1 cellular context compared by ENCODE assay signal in the genomic region with DNA sequence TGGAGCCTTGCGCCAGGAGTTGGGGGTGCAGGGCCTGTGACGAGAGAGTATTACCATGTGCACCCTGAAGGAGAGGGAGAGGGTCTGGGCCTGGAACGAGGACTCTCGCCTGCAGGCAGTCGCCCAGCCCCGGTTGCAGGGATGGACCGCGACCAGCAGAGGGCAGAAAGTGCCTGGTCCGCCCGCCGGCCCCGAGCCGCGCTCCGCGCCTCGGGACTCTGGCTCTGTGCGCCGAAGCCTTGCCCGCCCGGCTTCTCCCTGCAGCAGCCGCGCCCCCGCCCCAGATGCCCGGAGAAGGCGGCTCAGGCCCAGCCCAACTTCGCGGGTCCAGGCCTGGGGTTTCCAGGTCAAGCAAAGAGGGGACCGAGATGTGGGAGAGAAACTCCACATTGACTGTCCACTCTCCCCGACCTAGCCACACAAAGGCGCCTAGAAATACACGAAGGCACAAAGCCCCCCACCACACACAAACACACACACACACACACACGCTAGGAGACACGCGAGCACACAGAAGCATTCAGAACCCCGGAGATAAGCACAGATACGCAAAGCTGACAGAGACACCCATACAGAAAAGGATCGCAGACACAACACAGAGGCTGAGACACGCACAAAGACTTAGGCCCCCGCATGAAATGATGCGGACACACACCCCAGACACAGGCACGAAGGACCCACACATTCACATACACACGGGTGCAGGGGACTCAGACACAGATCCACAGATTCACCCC.
A peak's percentile ranks its signal among the peaks of the same experiment; 100 is the strongest.
TF ChIP-seq lines count a peak whose summit lies in the region.

No MANE protein-coding gene starts in this region.

TF ChIP-seq in H1, 55 proteins besides CTCF, POLR2A, EP300 and RAD21:
- TF ChIP-seq PHF8 (conservative IDR thresholded peaks at IDR 0.05; ENCODE audit: low read depth, low read length) (no peak), RBBP5 (IDR thresholded peaks at IDR 0.05; ENCODE audit: borderline replicate concordance, low read depth, low read length) (peak; percentile 28; the same call in 1 of the 2 replicates), ASH2L (IDR thresholded peaks at IDR 0.05; ENCODE audit: low read length) (peak; percentile 12), EZH2 (IDR thresholded peaks at IDR 0.05; ENCODE audit: low read depth, low read length, severe bottlenecking) (peak; percentile 84), BACH1 (IDR thresholded peaks at IDR 0.05; ENCODE audit: low read length) (no peak), NANOG (IDR thresholded peaks at IDR 0.05; ENCODE audit: insufficient read depth, low read depth, low read length, poor library complexity, severe bottlenecking) (no peak), CREB1 (IDR thresholded peaks at IDR 0.05) (peak; percentile 13; the same call in 1 of the 2 replicates), KDM5A (IDR thresholded peaks at IDR 0.05; ENCODE audit: low read length) (no peak), E2F6 (IDR thresholded peaks at IDR 0.05) (peak; percentile 83), GABPA (IDR thresholded peaks at IDR 0.05; ENCODE audit: borderline replicate concordance, insufficient read depth, low read length) (peak; percentile 71; the same call in 1 of the 2 replicates), TBP (IDR thresholded peaks at IDR 0.05; ENCODE audit: low read depth, low read length) (peak; percentile 80), SUZ12 (IDR thresholded peaks at IDR 0.05; ENCODE audit: low read length) (peak; percentile 91; the same call in 1 of the 2 replicates), JUN (IDR thresholded peaks at IDR 0.05; ENCODE audit: low read depth, low read length) (no peak), EGR1 (IDR thresholded peaks at IDR 0.05; ENCODE audit: borderline replicate concordance, low read depth, low read length) (peak; percentile 37; the same call in 1 of the 2 replicates), ZNF274 (IDR thresholded peaks at IDR 0.05; ENCODE audit: borderline replicate concordance, extremely low read depth, low read length) (no peak), SP4 (IDR thresholded peaks at IDR 0.05; ENCODE audit: low read length) (no peak), MAX (IDR thresholded peaks at IDR 0.05) (peak; percentile 80), YY1 (IDR thresholded peaks at IDR 0.05; ENCODE audit: low read depth, low read length) (peak; percentile 71), TCF12 (IDR thresholded peaks at IDR 0.05; ENCODE audit: low read depth, low read length) (no peak), RNF2 (IDR thresholded peaks at IDR 0.05; ENCODE audit: borderline replicate concordance, low read depth, low read length, missing control alignments, poor library complexity, severe bottlenecking) (peak; percentile 56)
- TF ChIP-seq, protein P1, sequence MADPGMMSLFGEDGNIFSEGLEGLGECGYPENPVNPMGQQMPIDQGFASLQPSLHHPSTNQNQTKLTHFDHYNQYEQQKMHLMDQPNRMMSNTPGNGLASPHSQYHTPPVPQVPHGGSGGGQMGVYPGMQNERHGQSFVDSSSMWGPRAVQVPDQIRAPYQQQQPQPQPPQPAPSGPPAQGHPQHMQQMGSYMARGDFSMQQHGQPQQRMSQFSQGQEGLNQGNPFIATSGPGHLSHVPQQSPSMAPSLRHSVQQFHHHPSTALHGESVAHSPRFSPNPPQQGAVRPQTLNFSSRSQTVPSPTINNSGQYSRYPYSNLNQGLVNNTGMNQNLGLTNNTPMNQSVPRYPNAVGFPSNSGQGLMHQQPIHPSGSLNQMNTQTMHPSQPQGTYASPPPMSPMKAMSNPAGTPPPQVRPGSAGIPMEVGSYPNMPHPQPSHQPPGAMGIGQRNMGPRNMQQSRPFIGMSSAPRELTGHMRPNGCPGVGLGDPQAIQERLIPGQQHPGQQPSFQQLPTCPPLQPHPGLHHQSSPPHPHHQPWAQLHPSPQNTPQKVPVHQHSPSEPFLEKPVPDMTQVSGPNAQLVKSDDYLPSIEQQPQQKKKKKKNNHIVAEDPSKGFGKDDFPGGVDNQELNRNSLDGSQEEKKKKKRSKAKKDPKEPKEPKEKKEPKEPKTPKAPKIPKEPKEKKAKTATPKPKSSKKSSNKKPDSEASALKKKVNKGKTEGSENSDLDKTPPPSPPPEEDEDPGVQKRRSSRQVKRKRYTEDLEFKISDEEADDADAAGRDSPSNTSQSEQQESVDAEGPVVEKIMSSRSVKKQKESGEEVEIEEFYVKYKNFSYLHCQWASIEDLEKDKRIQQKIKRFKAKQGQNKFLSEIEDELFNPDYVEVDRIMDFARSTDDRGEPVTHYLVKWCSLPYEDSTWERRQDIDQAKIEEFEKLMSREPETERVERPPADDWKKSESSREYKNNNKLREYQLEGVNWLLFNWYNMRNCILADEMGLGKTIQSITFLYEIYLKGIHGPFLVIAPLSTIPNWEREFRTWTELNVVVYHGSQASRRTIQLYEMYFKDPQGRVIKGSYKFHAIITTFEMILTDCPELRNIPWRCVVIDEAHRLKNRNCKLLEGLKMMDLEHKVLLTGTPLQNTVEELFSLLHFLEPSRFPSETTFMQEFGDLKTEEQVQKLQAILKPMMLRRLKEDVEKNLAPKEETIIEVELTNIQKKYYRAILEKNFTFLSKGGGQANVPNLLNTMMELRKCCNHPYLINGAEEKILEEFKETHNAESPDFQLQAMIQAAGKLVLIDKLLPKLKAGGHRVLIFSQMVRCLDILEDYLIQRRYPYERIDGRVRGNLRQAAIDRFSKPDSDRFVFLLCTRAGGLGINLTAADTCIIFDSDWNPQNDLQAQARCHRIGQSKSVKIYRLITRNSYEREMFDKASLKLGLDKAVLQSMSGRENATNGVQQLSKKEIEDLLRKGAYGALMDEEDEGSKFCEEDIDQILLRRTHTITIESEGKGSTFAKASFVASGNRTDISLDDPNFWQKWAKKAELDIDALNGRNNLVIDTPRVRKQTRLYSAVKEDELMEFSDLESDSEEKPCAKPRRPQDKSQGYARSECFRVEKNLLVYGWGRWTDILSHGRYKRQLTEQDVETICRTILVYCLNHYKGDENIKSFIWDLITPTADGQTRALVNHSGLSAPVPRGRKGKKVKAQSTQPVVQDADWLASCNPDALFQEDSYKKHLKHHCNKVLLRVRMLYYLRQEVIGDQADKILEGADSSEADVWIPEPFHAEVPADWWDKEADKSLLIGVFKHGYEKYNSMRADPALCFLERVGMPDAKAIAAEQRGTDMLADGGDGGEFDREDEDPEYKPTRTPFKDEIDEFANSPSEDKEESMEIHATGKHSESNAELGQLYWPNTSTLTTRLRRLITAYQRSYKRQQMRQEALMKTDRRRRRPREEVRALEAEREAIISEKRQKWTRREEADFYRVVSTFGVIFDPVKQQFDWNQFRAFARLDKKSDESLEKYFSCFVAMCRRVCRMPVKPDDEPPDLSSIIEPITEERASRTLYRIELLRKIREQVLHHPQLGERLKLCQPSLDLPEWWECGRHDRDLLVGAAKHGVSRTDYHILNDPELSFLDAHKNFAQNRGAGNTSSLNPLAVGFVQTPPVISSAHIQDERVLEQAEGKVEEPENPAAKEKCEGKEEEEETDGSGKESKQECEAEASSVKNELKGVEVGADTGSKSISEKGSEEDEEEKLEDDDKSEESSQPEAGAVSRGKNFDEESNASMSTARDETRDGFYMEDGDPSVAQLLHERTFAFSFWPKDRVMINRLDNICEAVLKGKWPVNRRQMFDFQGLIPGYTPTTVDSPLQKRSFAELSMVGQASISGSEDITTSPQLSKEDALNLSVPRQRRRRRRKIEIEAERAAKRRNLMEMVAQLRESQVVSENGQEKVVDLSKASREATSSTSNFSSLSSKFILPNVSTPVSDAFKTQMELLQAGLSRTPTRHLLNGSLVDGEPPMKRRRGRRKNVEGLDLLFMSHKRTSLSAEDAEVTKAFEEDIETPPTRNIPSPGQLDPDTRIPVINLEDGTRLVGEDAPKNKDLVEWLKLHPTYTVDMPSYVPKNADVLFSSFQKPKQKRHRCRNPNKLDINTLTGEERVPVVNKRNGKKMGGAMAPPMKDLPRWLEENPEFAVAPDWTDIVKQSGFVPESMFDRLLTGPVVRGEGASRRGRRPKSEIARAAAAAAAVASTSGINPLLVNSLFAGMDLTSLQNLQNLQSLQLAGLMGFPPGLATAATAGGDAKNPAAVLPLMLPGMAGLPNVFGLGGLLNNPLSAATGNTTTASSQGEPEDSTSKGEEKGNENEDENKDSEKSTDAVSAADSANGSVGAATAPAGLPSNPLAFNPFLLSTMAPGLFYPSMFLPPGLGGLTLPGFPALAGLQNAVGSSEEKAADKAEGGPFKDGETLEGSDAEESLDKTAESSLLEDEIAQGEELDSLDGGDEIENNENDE (IDR thresholded peaks at IDR 0.05; ENCODE audit: insufficient replicate concordance, low read length): no peak
